11 cellular contexts compared by ENCODE assay signal in genomic region chr6:53532061-53532797, GRCh38. TPM values are rescaled to one million over a fixed set of nuclear protein-coding genes. Genes with fewer than 3 reads are reported as not detected.
DNase-seq lines count a peak whose midpoint lies in the region; ATAC-seq and TF ChIP-seq lines count a peak whose summit lies in the region.
"Had no signal": no experiment of that assay in that cellular context is flagged by ENCODE, and none has a peak within 500 bp of the region (broad histone marks: within the 10 kb centered on the region; RNA-seq: fewer than 3 reads in every experiment).

No MANE protein-coding gene starts in this region.

- no peaks in the 10 kb centered on the region for H3K9me3 ChIP-seq in left ventricle myocardium inferior (replicated peaks)
- no peaks in the 10 kb centered on the region for H3K9me3 ChIP-seq in skeletal muscle tissue (ENCODE audit: control insufficient read depth in 3 of 3, low read length in 3 of 3)
- H3K9me3 ChIP-seq in vagina, result no peaks in the 10 kb centered on the region

- H3K4me1 ChIP-seq in left ventricle myocardium inferior (peaks cover 69% of the 10 kb centered on the region), skeletal muscle tissue (ENCODE audit: control insufficient read depth in 3 of 3, insufficient read depth in 3 of 3, low read length in 3 of 3) (peaks cover 27 to 42% (median 37%) of the 10 kb centered on the region in 3 donors), vagina (peaks cover 61% of the 10 kb centered on the region)

- TF ChIP-seq POLR2A in vagina (IDR thresholded peaks at IDR 0.05), result no peak

- peak overlapping the region in 2 of 3 donors; percentile 5 to 34 for H3K9ac ChIP-seq in skeletal muscle tissue (ENCODE audit: low read depth in 1 of 3, low read length in 3 of 3)

- ATAC-seq in GM21447 (IDR thresholded peaks at IDR 0.05; ENCODE audit: unreplicated experiment), result peak; percentile 43

- H3K27me3 ChIP-seq in left ventricle myocardium inferior (ENCODE audit: low read depth) (no peaks in the 10 kb centered on the region), skeletal muscle tissue (ENCODE audit: control insufficient read depth in 3 of 3, insufficient read depth in 3 of 3, low read length in 3 of 3) (no peaks in the 10 kb centered on the region), vagina (no peaks in the 10 kb centered on the region)

- H3K36me3 ChIP-seq in left ventricle myocardium inferior (no peaks in the 10 kb centered on the region), skeletal muscle tissue (ENCODE audit: control insufficient read depth in 3 of 3, insufficient read depth in 3 of 3, low read length in 3 of 3) (no peaks in the 10 kb centered on the region), vagina (no peaks in the 10 kb centered on the region)

- DNase-seq in OCI-M1 (lab: John Stamatoyannopoulos, UW), result peak; percentile 94
- DNase-seq in left ventricle myocardium inferior, result no peak
- DNase-seq in NCI-H128 (lab: John Stamatoyannopoulos, UW; ENCODE audit: unreplicated experiment), result no peak
- no peak for DNase-seq in NCI-H446 (lab: John Stamatoyannopoulos, UW)
- no peak for DNase-seq in vagina (ENCODE audit: extremely low spot score in 2 of 2)
- DNase-seq: activated CD4-positive, alpha-beta T cell treated with anti-CD3 and anti-CD28 coated beads, Interleukin-2, amount 10 ng/mL, durations not matched to agents 24 days and 14 days; activated naive CD4-positive, alpha-beta T cell treated with anti-CD3 and anti-CD28 coated beads, Interleukin-2, amount 10 ng/mL, durations not matched to agents 7 days and 5 days; NCI-H187 treated with DMSO at 0.1 percent for 48 hours; stimulated activated naive CD4-positive, alpha-beta T cell had no signal

- intact Hi-C loops in left ventricle myocardium inferior (cut with micrococcal nuclease) (no loop called here), vagina (cut with DNase I) (no loop called here)

- peak overlapping the region; percentile 72 for H3K27ac ChIP-seq in left ventricle myocardium inferior (replicated peaks)
- no peak overlapping the region for H3K27ac ChIP-seq in skeletal muscle tissue (ENCODE audit: low read depth, low read length)
- H3K27ac ChIP-seq in vagina, result no peak overlapping the region

- TF ChIP-seq CTCF in left ventricle myocardium inferior (IDR thresholded peaks at IDR 0.05; ENCODE audit: borderline replicate concordance) (no peak), vagina (IDR thresholded peaks at IDR 0.05) (no peak)

- H3K4me3 ChIP-seq in left ventricle myocardium inferior (no peak overlapping the region), skeletal muscle tissue (ENCODE audit: low read length in 3 of 3) (no peak overlapping the region), vagina (no peak overlapping the region)

RNA-seq across cellular contexts. Expression of gene GCLC, which starts 12.7 kb away (rescaled TPM):
- 30.3 TPM for total RNA-seq in left ventricle myocardium inferior
- total RNA-seq in skeletal muscle tissue, result 9.4 TPM
- total RNA-seq in vagina, result 63.1 TPM
